ENCODE assay signal across 8 cellular contexts in the genomic region with DNA sequence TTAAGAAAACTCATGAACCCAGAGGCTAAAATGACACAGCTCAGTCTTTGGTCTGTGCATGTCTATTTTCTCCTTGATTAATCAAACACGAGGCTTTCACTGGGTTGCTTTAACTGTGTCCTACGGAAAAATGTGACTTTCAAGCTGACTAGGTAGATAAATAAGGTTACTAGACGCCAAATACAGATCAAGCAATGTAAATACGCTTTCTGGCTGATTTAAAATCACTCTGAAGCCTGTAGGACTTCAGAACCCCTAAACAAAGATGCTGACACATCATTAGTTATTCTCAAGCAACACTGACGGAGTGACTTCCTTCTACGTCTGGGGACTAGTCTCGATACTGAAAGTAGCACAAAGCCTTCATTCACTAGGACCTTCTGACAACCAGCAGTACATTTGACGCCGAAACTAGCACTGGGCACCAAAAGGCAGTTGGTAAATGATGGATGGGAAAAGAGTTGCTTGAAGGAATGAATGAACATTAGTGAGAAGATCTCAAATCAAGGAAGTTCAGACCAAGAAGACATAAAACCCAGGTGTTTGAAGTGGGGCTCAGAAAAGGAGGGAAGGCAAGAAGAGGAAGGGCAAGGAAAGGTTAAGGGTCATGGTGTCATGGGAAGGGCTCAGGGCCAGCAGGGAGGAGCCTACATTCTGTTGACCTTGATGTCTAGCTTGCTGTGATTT.
DNase-seq lines count a peak whose midpoint lies in the region; ATAC-seq and TF ChIP-seq lines count a peak whose summit lies in the region.

No MANE protein-coding gene starts in this region.

- H3K4me3 Mint-ChIP-seq in activated T-helper 1 cell treated with anti-CD3 and anti-CD28 coated beads, Interleukin-12 subunit alpha, Interleukin-12 subunit beta, Interleukin-2, Interleukin-4 antibody, amounts not matched to agents 30 ng/mL and 10 ng/mL and 1 ng/mL, durations not matched to agents 14 hours and 24 hours and 36 hours = peak overlapping the region; percentile 20

- H3K27me3 Mint-ChIP-seq in activated T-helper 1 cell treated with anti-CD3 and anti-CD28 coated beads, Interleukin-12 subunit alpha, Interleukin-12 subunit beta, Interleukin-2, Interleukin-4 antibody, amounts not matched to agents 30 ng/mL and 10 ng/mL and 1 ng/mL, durations not matched to agents 14 hours and 24 hours and 36 hours (ENCODE audit: insufficient read depth) = no peaks in the 10 kb centered on the region

- TF ChIP-seq CTCF in psoas muscle (IDR thresholded peaks at IDR 0.05) (no peak), sigmoid colon (IDR thresholded peaks at IDR 0.05) (no peak)

- peaks cover 16% of the 10 kb centered on the region for H3K4me1 ChIP-seq in mucosa of stomach (ENCODE audit: control insufficient read depth, insufficient read depth, low read length)
- H3K4me1 ChIP-seq in psoas muscle = no peaks in the 10 kb centered on the region
- H3K4me1 ChIP-seq in sigmoid colon = no peaks in the 10 kb centered on the region

- 62 to 66% (median 63%) methylated on average over 9 of the region's 9 CpGs for WGBS in psoas muscle, 3 donors
- 30 to 59% methylated on average over 9 of the region's 9 CpGs for WGBS in sigmoid colon, 2 donors

- H3K27me3 ChIP-seq in mucosa of stomach (ENCODE audit: control insufficient read depth, insufficient read depth, low read length) = no peaks in the 10 kb centered on the region
- no peaks in the 10 kb centered on the region for H3K27me3 ChIP-seq in psoas muscle (ENCODE audit: insufficient read depth in 3 of 3, low read length in 2 of 3)
- H3K27me3 ChIP-seq in sigmoid colon = no peaks in the 10 kb centered on the region

- ATAC-seq in HG03139 (IDR thresholded peaks at IDR 0.05; ENCODE audit: unreplicated experiment) (peak; percentile 99), psoas muscle (no peak)

- peak overlapping the region; percentile 70 for H3K27ac Mint-ChIP-seq in activated T-helper 1 cell treated with anti-CD3 and anti-CD28 coated beads, Interleukin-12 subunit alpha, Interleukin-12 subunit beta, Interleukin-2, Interleukin-4 antibody, amounts not matched to agents 30 ng/mL and 10 ng/mL and 1 ng/mL, durations not matched to agents 14 hours and 24 hours and 36 hours

- H3K9ac ChIP-seq in mucosa of stomach (ENCODE audit: low read length) = peak overlapping the region; percentile 7

- TF ChIP-seq EP300 in sigmoid colon (IDR thresholded peaks at IDR 0.05) = no peak

- H3K9me3 ChIP-seq in mucosa of stomach (ENCODE audit: control insufficient read depth, low read length) = no peaks in the 10 kb centered on the region
- no peaks in the 10 kb centered on the region for H3K9me3 ChIP-seq in psoas muscle
- no peaks in the 10 kb centered on the region for H3K9me3 ChIP-seq in sigmoid colon

- TF ChIP-seq POLR2A in GM19099 (IDR thresholded peaks at IDR 0.05; ENCODE audit: extremely low read depth, insufficient read length, low read depth) (peak; percentile 37), sigmoid colon (IDR thresholded peaks at IDR 0.05) (no peak)

- H3K27ac ChIP-seq in psoas muscle = no peak overlapping the region
- H3K27ac ChIP-seq in sigmoid colon = no peak overlapping the region

- DNase-seq in Ammon's horn (ENCODE audit: low spot score) = peak; percentile 62
- DNase-seq in activated T-helper 1 cell treated with anti-CD3 and anti-CD28 coated beads, Interleukin-12 subunit alpha, Interleukin-12 subunit beta, Interleukin-2, Interleukin-4 antibody, amounts not matched to agents 30 ng/mL and 10 ng/mL and 1 ng/mL, durations not matched to agents 14 hours and 24 hours and 36 hours (ENCODE audit: low spot score) = peak; percentile 37
- no peak for DNase-seq in psoas muscle
- no peak for DNase-seq in sigmoid colon
- DNase-seq in NCI-H345 treated with DMSO at 0.1 percent for 48 hours (lab: John Stamatoyannopoulos, UW; ENCODE audit: unreplicated experiment) = no peak

- H3K4me3 ChIP-seq in mucosa of stomach (ENCODE audit: low read length) = no peak overlapping the region
- no peak overlapping the region for H3K4me3 ChIP-seq in psoas muscle
- H3K4me3 ChIP-seq in sigmoid colon = no peak overlapping the region

- peaks cover 2% of the 10 kb centered on the region for H3K36me3 Mint-ChIP-seq in activated T-helper 1 cell treated with anti-CD3 and anti-CD28 coated beads, Interleukin-12 subunit alpha, Interleukin-12 subunit beta, Interleukin-2, Interleukin-4 antibody, amounts not matched to agents 30 ng/mL and 10 ng/mL and 1 ng/mL, durations not matched to agents 14 hours and 24 hours and 36 hours (ENCODE audit: low read depth)

- no peaks in the 10 kb centered on the region for H3K9me3 Mint-ChIP-seq in activated T-helper 1 cell treated with anti-CD3 and anti-CD28 coated beads, Interleukin-12 subunit alpha, Interleukin-12 subunit beta, Interleukin-2, Interleukin-4 antibody, amounts not matched to agents 30 ng/mL and 10 ng/mL and 1 ng/mL, durations not matched to agents 14 hours and 24 hours and 36 hours

- H3K36me3 ChIP-seq in mucosa of stomach (ENCODE audit: control insufficient read depth, insufficient read depth, low read length) (no peaks in the 10 kb centered on the region), psoas muscle (ENCODE audit: insufficient read depth in 1 of 2, low read depth in 1 of 2) (no peaks in the 10 kb centered on the region), sigmoid colon (no peaks in the 10 kb centered on the region)

- peaks cover 14% of the 10 kb centered on the region for H3K4me1 Mint-ChIP-seq in activated T-helper 1 cell treated with anti-CD3 and anti-CD28 coated beads, Interleukin-12 subunit alpha, Interleukin-12 subunit beta, Interleukin-2, Interleukin-4 antibody, amounts not matched to agents 30 ng/mL and 10 ng/mL and 1 ng/mL, durations not matched to agents 14 hours and 24 hours and 36 hours (ENCODE audit: low read depth)

- intact Hi-C loops in activated T-helper 1 cell treated with anti-CD3 and anti-CD28 coated beads, Interleukin-12 subunit alpha, Interleukin-12 subunit beta, Interleukin-2, Interleukin-4 antibody, amounts not matched to agents 30 ng/mL and 10 ng/mL and 1 ng/mL, durations not matched to agents 14 hours and 24 hours and 36 hours (cut with micrococcal nuclease) = loop anchor here (1.0 kb wide), 2 partner anchors 17 to 67 kb away; partner anchors contain the start of gene CDV3
- intact Hi-C loops in psoas muscle (cut with DNase I) (no loop called here), sigmoid colon (cut with DNase I) (no loop called here)

Comparison
In these comparisons a context has a peak if more than half of its experiments do, and no peak if none do; other contexts are left out.
1. DNase-seq: peak in Ammon's horn (single experiment) and activated T-helper 1 cell treated with anti-CD3 and anti-CD28 coated beads, Interleukin-12 subunit alpha, Interleukin-12 subunit beta, Interleukin-2, Interleukin-4 antibody, amounts not matched to agents 30 ng/mL and 10 ng/mL and 1 ng/mL, durations not matched to agents 14 hours and 24 hours and 36 hours (single experiment); none in psoas muscle (0 of 2), sigmoid colon (single experiment) and NCI-H345 treated with DMSO at 0.1 percent for 48 hours (single experiment).